ENCODE assay signal across 1 cellular context in genomic region chr15:49625460-49626036, GRCh38.
A peak's percentile ranks its signal among the peaks of the same experiment; 100 is the strongest.
TF ChIP-seq lines count a peak whose summit lies in the region.

No MANE protein-coding gene starts in this region.

TF ChIP-seq in HEK293, 187 proteins besides CTCF, POLR2A, EP300 and RAD21:
- TF ChIP-seq ZNF571 (tag by site-specific recombination; IDR thresholded peaks at IDR 0.05) (no peak), SETDB1 (IDR thresholded peaks at IDR 0.05; ENCODE audit: insufficient read length, low read length) (peak; percentile 96)
